ENCODE assay signal across 25 cellular contexts in genomic region chr2:32931945-32932709, GRCh38. TPM values are rescaled to one million over a fixed set of nuclear protein-coding genes. Genes with fewer than 3 reads are reported as not detected.
A peak's percentile ranks its signal among the peaks of the same experiment; 100 is the strongest.
DNase-seq lines count a peak whose midpoint lies in the region; FAIRE-seq and TF ChIP-seq lines count a peak whose summit lies in the region.
"Had no signal": no experiment of that assay in that cellular context is flagged by ENCODE, and none has a peak within 500 bp of the region (broad histone marks: within the 10 kb centered on the region; RNA-seq: fewer than 3 reads in every experiment).

No MANE protein-coding gene starts in this region.

- H3K4me3 ChIP-seq in neuronal stem cell (ENCODE audit: low read length in 2 of 2) = no peak overlapping the region
- H3K4me3 ChIP-seq in sigmoid colon = no peak overlapping the region
- H3K4me3 ChIP-seq: coronary artery, esophagus muscularis mucosa, skin epidermis, upper lobe of right lung had no signal

- peak overlapping the region; percentile 64 for H2AFZ ChIP-seq in neuronal stem cell (ENCODE audit: low read length)

- H3K79me1 ChIP-seq in neuronal stem cell (ENCODE audit: low read depth, low read length) = no peaks in the 10 kb centered on the region

- H3K4me1 ChIP-seq in neuronal stem cell (ENCODE audit: control insufficient read depth in 2 of 2, insufficient read depth in 1 of 2, low read depth in 1 of 2, low read length in 2 of 2) (peaks cover under 1 to 3% of the 10 kb centered on the region in 2 donors), sigmoid colon (no peaks in the 10 kb centered on the region)
- H3K4me1 ChIP-seq: esophagus muscularis mucosa, upper lobe of right lung had no signal

- H2BK12ac ChIP-seq in neuronal stem cell (ENCODE audit: low read length) = no peak overlapping the region

- no peak overlapping the region for H3K4ac ChIP-seq in neuronal stem cell (ENCODE audit: low read length)

- no peak overlapping the region for H3K18ac ChIP-seq in neuronal stem cell (ENCODE audit: low read length)

- H4K91ac ChIP-seq in neuronal stem cell (ENCODE audit: low read depth, low read length, poor library complexity) = no peak overlapping the region

- no peak for TF ChIP-seq POLR2A in sigmoid colon (IDR thresholded peaks at IDR 0.05)

- intact Hi-C loops in sigmoid colon (cut with DNase I) = no loop called here

- no peaks in the 10 kb centered on the region for H3K27me3 ChIP-seq in neuronal stem cell (ENCODE audit: control insufficient read depth in 3 of 3, insufficient read depth in 3 of 3, low read depth in 1 of 3, low read length in 3 of 3)
- H3K27me3 ChIP-seq in sigmoid colon = peaks cover 0 to 6% (median 0%) of the 10 kb centered on the region in 3 donors

- H3K23ac ChIP-seq in neuronal stem cell (ENCODE audit: low read depth, low read length, poor library complexity) = no peak overlapping the region

- no CpG with 5 or more reads among the region's 12 CpGs for WGBS in neuronal stem cell (ENCODE audit: extremely low coverage in 2 of 2, insufficient read length in 2 of 2, insufficient replicate concordance in 1 of 2), 2 donors
- WGBS in sigmoid colon, 2 donors = 85 to 88% methylated on average over 12 of the region's 12 CpGs

- DNase-seq in EH (ENCODE audit: low read depth) (peak; percentile 6), NCI-H446 treated with DMSO at 0.1 percent for 48 hours (lab: John Stamatoyannopoulos, UW) (peak; percentile 23), ecto neural progenitor cell (ENCODE audit: low spot score) (peak; percentile 26), neuronal stem cell (ENCODE audit: low spot score) (no peak), sigmoid colon (no peak), HTR-8/SVneo (ENCODE audit: insufficient read length, low spot score) (no peak), kidney glomerular epithelial cell (lab: John Stamatoyannopoulos, UW) (no peak), NCI-H2107 (lab: John Stamatoyannopoulos, UW) (no peak)
- DNase-seq: activated CD4-positive, alpha-beta T cell treated with anti-CD3 and anti-CD28 coated beads, Interleukin-2, amount 10 ng/mL, durations not matched to agents 24 days and 14 days; activated naive CD4-positive, alpha-beta T cell treated with Interleukin-2 at 50 U/mL for 16 hours; activated T-cell treated with anti-CD3 and anti-CD28 coated beads, Interleukin-2, amount 50 U/mL, for 72 hours; C1 segment of cervical spinal cord; MM.1S; NCI-H146; NCI-H510A treated with DMSO at 0.1 percent for 48 hours; stimulated activated CD4-positive, alpha-beta T cell treated with anti-CD3 and anti-CD28 coated beads, Interleukin-1b, Interleukin-23, amount 100 ng/mL, for 48 hours; T-helper 2 cell; upper lobe of right lung had no signal

- no peak for TF ChIP-seq CTCF in sigmoid colon (IDR thresholded peaks at IDR 0.05)

- H3K36me3 ChIP-seq in neuronal stem cell (replicated peaks in 1 of 2; ENCODE audit: control insufficient read depth in 2 of 2, insufficient read depth in 2 of 2, low read length in 2 of 2) (no peaks in the 10 kb centered on the region), sigmoid colon (no peaks in the 10 kb centered on the region)
- H3K36me3 ChIP-seq: esophagus muscularis mucosa, upper lobe of right lung had no signal

- H2BK120ac ChIP-seq in neuronal stem cell (ENCODE audit: low read depth, low read length) = no peak overlapping the region

- TF ChIP-seq EP300 in sigmoid colon (IDR thresholded peaks at IDR 0.05) = no peak

- H3K27ac ChIP-seq in neuronal stem cell (replicated peaks; ENCODE audit: low read length) (no peak overlapping the region), sigmoid colon (no peak overlapping the region)
- H3K27ac ChIP-seq: coronary artery, esophagus muscularis mucosa, upper lobe of right lung had no signal

- H3K14ac ChIP-seq in neuronal stem cell (ENCODE audit: low read length) = no peak overlapping the region

- H2BK5ac ChIP-seq in neuronal stem cell (ENCODE audit: low read length) = no peak overlapping the region

- no peak overlapping the region for H3K9ac ChIP-seq in neuronal stem cell (ENCODE audit: low read depth, low read length, poor library complexity)

- no peak overlapping the region for H3K4me2 ChIP-seq in neuronal stem cell (ENCODE audit: insufficient read depth, low read length, poor library complexity, severe bottlenecking)

- no peak for FAIRE-seq in HTR-8/SVneo (lab: Jason Lieb, UNC)
- FAIRE-seq: frontal cortex, GM12892, keratinocyte, RCC 7860 had no signal

- no peak overlapping the region for H2AK5ac ChIP-seq in neuronal stem cell (ENCODE audit: low read depth, low read length)

- H3K9me3 ChIP-seq in neuronal stem cell (replicated peaks in 1 of 2; ENCODE audit: control insufficient read depth in 2 of 2, insufficient read depth in 1 of 2, low read depth in 1 of 2, low read length in 2 of 2) (no peaks in the 10 kb centered on the region), sigmoid colon (no peaks in the 10 kb centered on the region)
- H3K9me3 ChIP-seq: esophagus muscularis mucosa, upper lobe of right lung had no signal

- H4K8ac ChIP-seq in neuronal stem cell (ENCODE audit: low read depth, low read length) = no peak overlapping the region

- H2BK15ac ChIP-seq in neuronal stem cell (ENCODE audit: low read length) = no peak overlapping the region

RNA-seq across cellular contexts. Expression of gene LTBP1, which starts 14.6 kb away (rescaled TPM):
- 48.3 TPM for polyA plus RNA-seq in neuronal stem cell (2013, experiment 1 of 2)
- 50.3 TPM for polyA plus RNA-seq in neuronal stem cell (2013, experiment 2 of 2)
- 100 to 1,000 TPM in 1 of 4 donors, 10 to 100 TPM in 3; 34.2 to 102 (median 55.2) TPM for total RNA-seq in sigmoid colon
- 10 to 100 TPM in 1 of 3 donors, 1 to 10 TPM in 2; 3.0 to 22.9 (median 3.5) TPM for polyA plus RNA-seq in sigmoid colon

Comparison
In these comparisons a context has a peak if more than half of its experiments do, and no peak if none do; other contexts are left out.
1. DNase-seq: peak in EH (single experiment), NCI-H446 treated with DMSO at 0.1 percent for 48 hours (single experiment) and ecto neural progenitor cell (single experiment); none in neuronal stem cell (single experiment), sigmoid colon (single experiment), HTR-8/SVneo (single experiment), kidney glomerular epithelial cell (single experiment) and NCI-H2107 (single experiment).